Comparison of ENCODE assay signal across 27 cellular contexts in genomic region chr2:199444749-199445148, GRCh38.
"Had no signal": no experiment of that assay in that cellular context is flagged by ENCODE, and none has a peak within 500 bp of the region (broad histone marks: within the 10 kb centered on the region; RNA-seq: fewer than 3 reads in every experiment).

No MANE protein-coding gene starts in this region.

- H3K4me3 ChIP-seq: esophagus muscularis mucosa, heart right ventricle, left lung, mucosa of descending colon, prostate gland, right atrium auricular region, testis, tibial artery, upper lobe of left lung had no signal

- H3K9me3 Mint-ChIP-seq: dendritic cell treated with granulocyte-macrophage colony-stimulating factor and Interleukin-4, amounts not matched to agents 40 ng/mL and 50 ng/mL, for 4 days; mesothelial cell of epicardium; naive B cell; natural killer cell treated with Interleukin-12 subunit alpha and Interleukin-12 subunit beta and Interleukin-15 and Interleukin-18, amount 100 ng/mL, for 72 hours; neural crest cell; stimulated activated effector memory CD8-positive, alpha-beta T cell treated with anti-CD3 and anti-CD28 coated beads, Interleukin-12 subunit alpha, Interleukin-12 subunit beta, amount 100 ng/mL, for 72 hours had no signal

- H3K4me1 Mint-ChIP-seq: naive B cell; stimulated activated effector memory CD8-positive, alpha-beta T cell treated with anti-CD3 and anti-CD28 coated beads, Interleukin-12 subunit alpha, Interleukin-12 subunit beta, amount 100 ng/mL, for 72 hours had no signal

- H3K27ac Mint-ChIP-seq: dendritic cell treated with granulocyte-macrophage colony-stimulating factor and Interleukin-4, amounts not matched to agents 40 ng/mL and 50 ng/mL, for 4 days; mesothelial cell of epicardium; naive B cell; natural killer cell treated with Interleukin-12 subunit alpha and Interleukin-12 subunit beta and Interleukin-15 and Interleukin-18, amount 100 ng/mL, for 72 hours; stimulated activated effector memory CD8-positive, alpha-beta T cell treated with anti-CD3 and anti-CD28 coated beads, Interleukin-12 subunit alpha, Interleukin-12 subunit beta, amount 100 ng/mL, for 72 hours had no signal

- H3K36me3 ChIP-seq: esophagus muscularis mucosa, heart right ventricle, left lung, neutrophil, prostate gland, right atrium auricular region, tibial artery, upper lobe of left lung had no signal

- H3K9me3 ChIP-seq: esophagus muscularis mucosa, heart right ventricle, left lung, mucosa of descending colon, neutrophil, prostate gland, right atrium auricular region, testis, tibial artery, upper lobe of left lung had no signal

- ATAC-seq: heart right ventricle; left cardiac atrium; left lung; mucosa of descending colon; natural killer cell treated with Interleukin-12 subunit alpha and Interleukin-12 subunit beta and Interleukin-15 and Interleukin-18, amount 100 ng/mL, for 72 hours; sciatic nerve; stimulated activated effector memory CD8-positive, alpha-beta T cell treated with anti-CD3 and anti-CD28 coated beads, Interleukin-12 subunit alpha, Interleukin-12 subunit beta, amount 100 ng/mL, for 72 hours had no signal

- DNase-seq: effector CD8-positive, alpha-beta T cell; foreskin melanocyte; glutamatergic neuron; heart right ventricle; hippocampal formation; left cardiac atrium; left lung; mesenchymal stem cell; mucosa of descending colon; naive B cell; stimulated activated CD4-positive, alpha-beta T cell treated with anti-CD3 and anti-CD28 coated beads, Interleukin-2, amount 100 ng/mL, for 24 hours; stimulated activated CD4-positive, alpha-beta T cell treated with anti-CD3 and anti-CD28 coated beads, Interleukin-4, amount 100 ng/mL, for 24 hours; stimulated activated naive CD4-positive, alpha-beta T cell treated with Interleukin-2 at 50 U/mL for 16 hours; substantia nigra; testis; tibial artery; upper lobe of left lung had no signal

- H3K4me3 Mint-ChIP-seq: dendritic cell treated with granulocyte-macrophage colony-stimulating factor and Interleukin-4, amounts not matched to agents 40 ng/mL and 50 ng/mL, for 4 days; mesothelial cell of epicardium; naive B cell; natural killer cell treated with Interleukin-12 subunit alpha and Interleukin-12 subunit beta and Interleukin-15 and Interleukin-18, amount 100 ng/mL, for 72 hours; neural crest cell; stimulated activated effector memory CD8-positive, alpha-beta T cell treated with anti-CD3 and anti-CD28 coated beads, Interleukin-12 subunit alpha, Interleukin-12 subunit beta, amount 100 ng/mL, for 72 hours had no signal

- H3K4me1 ChIP-seq: esophagus muscularis mucosa, heart right ventricle, left lung, prostate gland, right atrium auricular region, testis, tibial artery, upper lobe of left lung had no signal

- H3K27me3 ChIP-seq: right atrium auricular region, testis, tibial artery, upper lobe of left lung had no signal

- H3K36me3 Mint-ChIP-seq: mesothelial cell of epicardium; naive B cell; natural killer cell treated with Interleukin-12 subunit alpha and Interleukin-12 subunit beta and Interleukin-15 and Interleukin-18, amount 100 ng/mL, for 72 hours; stimulated activated effector memory CD8-positive, alpha-beta T cell treated with anti-CD3 and anti-CD28 coated beads, Interleukin-12 subunit alpha, Interleukin-12 subunit beta, amount 100 ng/mL, for 72 hours had no signal

- H3K27ac ChIP-seq: esophagus muscularis mucosa, heart right ventricle, left lung, neutrophil, prostate gland, right atrium auricular region, testis, tibial artery, upper lobe of left lung had no signal
